16 cellular contexts compared by ENCODE assay signal in the genomic region with DNA sequence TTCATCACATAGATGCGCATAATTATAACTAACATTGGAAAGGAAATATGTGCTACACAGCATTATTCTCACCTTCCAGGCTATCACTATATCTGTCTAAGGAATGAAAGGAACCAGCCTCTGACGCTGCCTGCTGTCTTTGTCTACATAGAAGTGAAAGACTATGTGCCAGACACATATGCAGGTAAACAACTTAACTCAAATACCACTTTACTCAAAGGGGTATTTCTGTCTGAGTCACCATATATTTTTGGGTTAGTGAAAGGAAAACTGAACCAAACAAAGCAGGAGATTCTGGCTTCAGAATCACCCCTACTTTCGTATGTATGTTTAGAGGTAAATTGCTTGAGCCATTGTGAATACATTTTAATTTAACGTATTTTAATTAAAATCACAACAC.
DNase-seq lines count a peak whose midpoint lies in the region; ATAC-seq, FAIRE-seq and TF ChIP-seq lines count a peak whose summit lies in the region.
"Had no signal": no experiment of that assay in that cellular context is flagged by ENCODE, and none has a peak within 500 bp of the region (broad histone marks: within the 10 kb centered on the region; RNA-seq: fewer than 3 reads in every experiment).

No MANE protein-coding gene starts in this region.

- H3K36me3 ChIP-seq in H7 (replicated peaks; ENCODE audit: control insufficient read depth, insufficient read depth, low read length) = no peaks in the 10 kb centered on the region

- TF ChIP-seq CTCF in GM13976 (IDR thresholded peaks at IDR 0.05; ENCODE audit: borderline replicate concordance, control extremely low read depth, extremely low read depth, insufficient read depth, missing control alignments) = no peak

- no peaks in the 10 kb centered on the region for H3K27me3 ChIP-seq in H7 (ENCODE audit: control insufficient read depth, insufficient read depth, low read length)
- H3K27me3 ChIP-seq: vagina had no signal

- in situ Hi-C loops in GM13976 (cut with MboI; ENCODE audit: low sequenced_read_pairs, unreplicated experiment) = no loop called here

- DNase-seq in GM13976 (ENCODE audit: low spot score) (peak; percentile 13), H7 (no peak), OCI-M2 (lab: John Stamatoyannopoulos, UW; ENCODE audit: unreplicated experiment) (no peak), urothelium cell line (ENCODE audit: low spot score) (no peak), SW 1271 (lab: John Stamatoyannopoulos, UW) (no peak)
- DNase-seq: activated CD4-positive, alpha-beta memory T cell treated with anti-CD3 and anti-CD28 coated beads, Interleukin-2, amount 10 ng/mL, durations not matched to agents 7 days and 5 days; COR-L47; GOT3; naive B cell; NCI-H510A; psoas muscle had no signal

- ATAC-seq in GM19043 (IDR thresholded peaks at IDR 0.05; ENCODE audit: low read depth, unreplicated experiment) (peak; percentile 70), HG02610 (IDR thresholded peaks at IDR 0.05; ENCODE audit: unreplicated experiment) (peak; percentile 92), HG03280 (IDR thresholded peaks at IDR 0.05; ENCODE audit: unreplicated experiment) (peak; percentile 81)
- ATAC-seq: psoas muscle had no signal

- no peak for FAIRE-seq in urothelium cell line (lab: Jason Lieb, UNC)
- FAIRE-seq: endometrium had no signal

- H3K4me3 ChIP-seq in H7 (ENCODE audit: insufficient read depth, low read depth, low read length) = no peak overlapping the region
- H3K4me3 ChIP-seq: psoas muscle, vagina had no signal
